In the genomic region with DNA sequence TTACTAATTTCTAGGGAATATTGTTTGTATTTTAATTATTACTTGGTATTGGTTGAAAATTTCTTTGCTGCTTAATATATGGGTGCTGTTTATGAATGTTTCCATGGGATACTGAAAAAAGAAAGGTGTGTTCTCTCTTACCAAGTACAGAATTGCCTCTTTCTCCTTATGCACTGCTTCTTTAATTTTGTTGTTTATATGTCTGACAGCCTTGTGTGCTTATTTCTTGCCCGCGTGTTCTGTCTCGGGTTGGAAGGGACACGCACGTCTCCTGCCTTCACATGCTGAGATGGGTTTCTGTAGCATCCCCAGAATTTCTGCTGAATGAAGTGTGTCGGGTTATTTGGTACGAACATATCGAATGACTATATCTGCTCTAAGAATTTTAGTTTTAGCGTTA, we compare ENCODE assay signal across 12 cellular contexts. TPM values are rescaled to one million over a fixed set of nuclear protein-coding genes. Genes with fewer than 3 reads are reported as not detected.
A peak's percentile ranks its signal among the peaks of the same experiment; 100 is the strongest.
DNase-seq lines count a peak whose midpoint lies in the region; ATAC-seq lines count a peak whose summit lies in the region.
"Had no signal": no experiment of that assay in that cellular context is flagged by ENCODE, and none has a peak within 500 bp of the region (broad histone marks: within the 10 kb centered on the region; RNA-seq: fewer than 3 reads in every experiment).

No MANE protein-coding gene starts in this region.

- H3K4me1 Mint-ChIP-seq in stimulated activated naive CD8-positive, alpha-beta T cell treated with anti-CD3 and anti-CD28 coated beads, Interleukin-15, Interleukin-2, amounts not matched to agents 100 ng/mL and 50 ng/mL, for 24 hours (ENCODE audit: low read depth), result peaks cover 60% of the 10 kb centered on the region
- H3K4me1 Mint-ChIP-seq in immature natural killer cell, result peaks cover 35 to 58% of the 10 kb centered on the region in 2 donors

- no peak for DNase-seq in stimulated activated naive CD8-positive, alpha-beta T cell treated with anti-CD3 and anti-CD28 coated beads, Interleukin-15, Interleukin-2, amounts not matched to agents 100 U/mL and 50 U/mL, for 24 hours
- DNase-seq in OCI-M1 (lab: John Stamatoyannopoulos, UW), result peak; percentile 66
- no peak for DNase-seq in immature natural killer cell
- DNase-seq in NCI-H748 treated with DMSO at 0.1 percent for 48 hours (lab: John Stamatoyannopoulos, UW), result no peak
- no peak for DNase-seq in NCI-H1694 treated with DMSO at 0.1 percent for 48 hours (lab: John Stamatoyannopoulos, UW)
- DNase-seq: kidney glomerular epithelial cell, NCI-H1105 treated with DMSO at 0.1 percent for 48 hours, NCI-H2227 treated with DMSO at 0.1 percent for 48 hours, trophoblast cell had no signal

- no peaks in the 10 kb centered on the region for H3K27me3 Mint-ChIP-seq in stimulated activated naive CD8-positive, alpha-beta T cell treated with anti-CD3 and anti-CD28 coated beads, Interleukin-15, Interleukin-2, amounts not matched to agents 100 ng/mL and 50 ng/mL, for 24 hours
- H3K27me3 Mint-ChIP-seq in immature natural killer cell (ENCODE audit: low read depth in 3 of 3), result peaks cover 24 to 33% (median 31%) of the 10 kb centered on the region in 3 donors

- peak overlapping the region; percentile 22 for H3K27ac Mint-ChIP-seq in stimulated activated naive CD8-positive, alpha-beta T cell treated with anti-CD3 and anti-CD28 coated beads, Interleukin-15, Interleukin-2, amounts not matched to agents 100 ng/mL and 50 ng/mL, for 24 hours
- peak overlapping the region in 2 of 6 donors; percentile 71 to 75 for H3K27ac Mint-ChIP-seq in immature natural killer cell

- H3K4me3 Mint-ChIP-seq in stimulated activated naive CD8-positive, alpha-beta T cell treated with anti-CD3 and anti-CD28 coated beads, Interleukin-15, Interleukin-2, amounts not matched to agents 100 ng/mL and 50 ng/mL, for 24 hours, result peak overlapping the region; percentile 7
- peak overlapping the region; percentile 81 to 88 (median 87) for H3K4me3 Mint-ChIP-seq in immature natural killer cell

- no peak for ATAC-seq in stimulated activated naive CD8-positive, alpha-beta T cell treated with anti-CD3 and anti-CD28 coated beads, Interleukin-15, Interleukin-2, amounts not matched to agents 100 U/mL and 50 U/mL, for 24 hours
- ATAC-seq in GM18868 (IDR thresholded peaks at IDR 0.05; ENCODE audit: unreplicated experiment) (no peak), GM21529 (IDR thresholded peaks at IDR 0.05; ENCODE audit: unreplicated experiment) (no peak)

- H3K36me3 Mint-ChIP-seq in stimulated activated naive CD8-positive, alpha-beta T cell treated with anti-CD3 and anti-CD28 coated beads, Interleukin-15, Interleukin-2, amounts not matched to agents 100 ng/mL and 50 ng/mL, for 24 hours (ENCODE audit: low read depth), result peaks cover 30% of the 10 kb centered on the region
- peaks cover 12 to 14% (median 13%) of the 10 kb centered on the region in 3 donors for H3K36me3 Mint-ChIP-seq in immature natural killer cell

- peaks cover 5% of the 10 kb centered on the region for H3K9me3 Mint-ChIP-seq in stimulated activated naive CD8-positive, alpha-beta T cell treated with anti-CD3 and anti-CD28 coated beads, Interleukin-15, Interleukin-2, amounts not matched to agents 100 ng/mL and 50 ng/mL, for 24 hours
- peaks cover 0 to 11% (median 0%) of the 10 kb centered on the region in 6 donors for H3K9me3 Mint-ChIP-seq in immature natural killer cell

RNA-seq across cellular contexts. Expression of gene AGPAT3, which starts 51.1 kb away (rescaled TPM):
- 10 to 100 TPM in 1 of 3 donors, 1 to 10 TPM in 2; 5.6 to 11.8 (median 9.5) TPM for polyA plus RNA-seq in immature natural killer cell
